Comparison of ENCODE assay signal across 12 cellular contexts in genomic region chr15:45185069-45185779, GRCh38. TPM values are rescaled to one million over a fixed set of nuclear protein-coding genes. Genes with fewer than 3 reads are reported as not detected.
DNase-seq lines count a peak whose midpoint lies in the region; ATAC-seq and TF ChIP-seq lines count a peak whose summit lies in the region.
"Had no signal": no experiment of that assay in that cellular context is flagged by ENCODE, and none has a peak within 500 bp of the region (broad histone marks: within the 10 kb centered on the region; RNA-seq: fewer than 3 reads in every experiment).

No MANE protein-coding gene starts in this region.

- peak overlapping the region; percentile 92 for H3K4me3 Mint-ChIP-seq in CD4-positive, alpha-beta T cell
- peak overlapping the region; percentile 80 for H3K4me3 Mint-ChIP-seq in osteocyte (ENCODE audit: unreplicated experiment)

- no peaks in the 10 kb centered on the region for H3K27me3 ChIP-seq in CD4-positive, alpha-beta T cell (ENCODE audit: control insufficient read depth, insufficient read depth, low read length)
- peaks cover 11% of the 10 kb centered on the region for H3K27me3 ChIP-seq in H7 (ENCODE audit: control insufficient read depth, insufficient read depth, low read length)
- H3K27me3 ChIP-seq in Peyer's patch = no peaks in the 10 kb centered on the region

- no peak overlapping the region for H3K27ac ChIP-seq in CD4-positive, alpha-beta T cell (ENCODE audit: low read depth, low read length)
- H3K27ac ChIP-seq in coronary artery (peak overlapping the region in 1 of 2 donors; percentile 93), Peyer's patch (peak overlapping the region in 1 of 4 donors; percentile 8)

- H3K9me3 Mint-ChIP-seq in CD4-positive, alpha-beta T cell = no peaks in the 10 kb centered on the region
- H3K9me3 Mint-ChIP-seq in osteocyte (ENCODE audit: unreplicated experiment) = no peaks in the 10 kb centered on the region
- H3K9me3 Mint-ChIP-seq: activated naive CD4-positive, alpha-beta T cell treated with anti-CD3 and anti-CD28 coated beads, Interleukin-2, amount 50 U/mL, for 72 hours had no signal

- peak overlapping the region; percentile 72 for H3K27ac Mint-ChIP-seq in CD4-positive, alpha-beta T cell
- peak overlapping the region; percentile 75 for H3K27ac Mint-ChIP-seq in osteocyte (ENCODE audit: unreplicated experiment)

- DNase-seq in CD4-positive, alpha-beta T cell = no peak
- DNase-seq in H7 = peak; percentile 20
- DNase-seq in coronary artery (ENCODE audit: low spot score) = peak; percentile 63
- DNase-seq in osteocyte (ENCODE audit: extremely low spot score, unreplicated experiment) = no peak
- DNase-seq in activated CD8-positive, alpha-beta memory T cell treated with anti-CD3 and anti-CD28 coated beads, Interleukin-2, amount 50 U/mL, for 48 hours = no peak
- no peak for DNase-seq in lower leg skin (ENCODE audit: low spot score in 2 of 2)
- DNase-seq in hippocampal formation (lab: John Stamatoyannopoulos, UW) = no peak
- DNase-seq in Peyer's patch = no peak
- DNase-seq: activated CD4-positive, alpha-beta T cell treated with anti-CD3 and anti-CD28 coated beads for 4 hours; NCI-H187 had no signal

- H3K36me3 ChIP-seq in H7 (replicated peaks; ENCODE audit: control insufficient read depth, insufficient read depth, low read length) (no peaks in the 10 kb centered on the region; the same call in 1 of the 2 replicates), Peyer's patch (no peaks in the 10 kb centered on the region)

- H3K4me3 ChIP-seq in H7 (ENCODE audit: insufficient read depth, low read depth, low read length) (no peak overlapping the region), coronary artery (no peak overlapping the region), lower leg skin (ENCODE audit: low read depth, poor library complexity, severe bottlenecking) (no peak overlapping the region), Peyer's patch (no peak overlapping the region)
- H3K4me3 ChIP-seq: K562 had no signal

- no peaks in the 10 kb centered on the region for H3K36me3 Mint-ChIP-seq in CD4-positive, alpha-beta T cell (ENCODE audit: low read depth)
- H3K36me3 Mint-ChIP-seq in osteocyte (ENCODE audit: unreplicated experiment) = peaks cover 2% of the 10 kb centered on the region
- H3K36me3 Mint-ChIP-seq: activated naive CD4-positive, alpha-beta T cell treated with anti-CD3 and anti-CD28 coated beads, Interleukin-2, amount 50 U/mL, for 72 hours had no signal

- H3K4me1 ChIP-seq in Peyer's patch = peaks cover 0 to 27% (median 5%) of the 10 kb centered on the region in 4 donors

- intact Hi-C loops in CD4-positive, alpha-beta T cell (cut with DNase I, micrococcal nuclease) = no loop called here
- intact Hi-C loops in lower leg skin (cut with DNase I; ENCODE audit: low total_unique reads) = no loop called here

- no peak for TF ChIP-seq CTCF in CD4-positive, alpha-beta T cell (IDR thresholded peaks at IDR 0.05)
- TF ChIP-seq CTCF in coronary artery (IDR thresholded peaks at IDR 0.05) (no peak), osteocyte (IDR thresholded peaks at IDR 0.05) (no peak), lower leg skin (IDR thresholded peaks at IDR 0.05) (no peak), Peyer's patch (IDR thresholded peaks at IDR 0.05) (no peak)

- CTCF ChIA-PET in CD4-positive, alpha-beta T cell (lab: Charles Lee) = interaction anchor here (0.8 to 3.4 kb wide), 3 partner anchors 18 to 20 kb away, joined by 3 to 10 read pairs (median 4); no protein-coding TSS in a partner anchor

- TF ChIP-seq POLR2A in lower leg skin (IDR thresholded peaks at IDR 0.05) = no peak
- no peak for TF ChIP-seq POLR2A in Peyer's patch (IDR thresholded peaks at IDR 0.05)

- POLR2A ChIA-PET in CD4-positive, alpha-beta T cell (lab: Charles Lee) = interaction anchor here (8.5 kb wide), 1 partner anchor 14 kb away, joined by 129 read pairs; no protein-coding TSS in a partner anchor

- ATAC-seq in CD4-positive, alpha-beta T cell (ENCODE audit: poor library complexity) = no peak
- ATAC-seq: activated naive CD4-positive, alpha-beta T cell treated with anti-CD3 and anti-CD28 coated beads, Interleukin-2, amount 50 U/mL, for 72 hours; K562 had no signal

- no peaks in the 10 kb centered on the region for H3K9me3 ChIP-seq in CD4-positive, alpha-beta T cell (ENCODE audit: control insufficient read depth, low read length)
- no peaks in the 10 kb centered on the region for H3K9me3 ChIP-seq in Peyer's patch

- H3K4me1 Mint-ChIP-seq in CD4-positive, alpha-beta T cell (ENCODE audit: low read depth) = peaks cover 17% of the 10 kb centered on the region
- peaks cover 43% of the 10 kb centered on the region for H3K4me1 Mint-ChIP-seq in osteocyte (ENCODE audit: unreplicated experiment)

- 78 to 86% methylated on average over 3 of the region's 3 CpGs for WGBS in lower leg skin, 2 donors

- no peaks in the 10 kb centered on the region for H3K27me3 Mint-ChIP-seq in CD4-positive, alpha-beta T cell
- H3K27me3 Mint-ChIP-seq in osteocyte (ENCODE audit: unreplicated experiment) = peaks cover 3% of the 10 kb centered on the region

RNA-seq across cellular contexts. Expression of gene SHF, which starts 2.5 kb away (rescaled TPM):
- 1 to 10 TPM; 3.7 to 3.9 TPM for total RNA-seq in CD4-positive, alpha-beta T cell
- 40.0 and 56.4 TPM in 2 replicates for total RNA-seq in H7 (2014; rRNA removed; shearing (Covaris generic))
- total RNA-seq in osteocyte (15.7 and 15.8 TPM in 2 replicates), lower leg skin (10 to 100 TPM in 2 of 4 donors, 1 to 10 TPM in 2; 6.0 to 19.4 (median 13.0) TPM), Peyer's patch (10 to 100 TPM in 2 of 4 donors, 1 to 10 TPM in 2; 5.8 to 20.6 (median 11.2) TPM)

RNA-seq across cellular contexts. Expression of gene DUOX1, which starts 55.4 kb away (rescaled TPM):
- under 1 TPM; 0.17 to 0.25 TPM for total RNA-seq in CD4-positive, alpha-beta T cell
- 0.24 and 0.37 TPM in 2 replicates for total RNA-seq in H7 (2014; rRNA removed; shearing (Covaris generic))
- total RNA-seq in osteocyte = not detected in 2 replicates
- 100 to 1,000 TPM in 2 of 4 donors, 10 to 100 TPM in 2; 90.1 to 162 (median 114) TPM for total RNA-seq in lower leg skin
- total RNA-seq in Peyer's patch = under 1 TPM in 2 of 4 donors, not detected in 2; 0.35 to 0.54 TPM

RNA-seq across cellular contexts. Expression of gene DUOXA1, which starts 55.5 kb away (rescaled TPM):
- 1 to 10 TPM in 1 of 2 experiments, under 1 TPM in 1; 0.44 to 1.0 TPM for total RNA-seq in CD4-positive, alpha-beta T cell
- 0.07 TPM in 1 of 2 replicates, not detected in the other for total RNA-seq in H7 (2014; rRNA removed; shearing (Covaris generic))
- total RNA-seq in osteocyte (not detected in 2 replicates), lower leg skin (100 to 1,000 TPM in 2 of 4 donors, 10 to 100 TPM in 2; 58.1 to 112 (median 99.0) TPM), Peyer's patch (1 to 10 TPM in 1 of 4 donors, not detected in 3; 1.2 TPM)

Comparison
In these comparisons a context has a peak if more than half of its experiments do, and no peak if none do; other contexts are left out.
1. DNase-seq: peak in H7 (single experiment) and coronary artery (single experiment); none in CD4-positive, alpha-beta T cell (0 of 10), osteocyte (single experiment), activated CD8-positive, alpha-beta memory T cell treated with anti-CD3 and anti-CD28 coated beads, Interleukin-2, amount 50 U/mL, for 48 hours (single experiment), lower leg skin (0 of 2), hippocampal formation (0 of 2) and Peyer's patch (0 of 3).
2. RNA of gene DUOX1, which starts 55.4 kb away (total RNA-seq): 90.1 to 162 TPM in lower leg skin; 0.35 to 0.54 TPM in Peyer's patch, not detected in osteocyte, 0.17 to 0.25 TPM in CD4-positive, alpha-beta T cell and 0.24 to 0.37 TPM in H7; every median in the first group is over 10 times any median in the second.
3. RNA of gene DUOXA1, which starts 55.5 kb away (total RNA-seq): 58.1 to 112 TPM in lower leg skin; 1.2 TPM in Peyer's patch, 0.44 to 1.0 TPM in CD4-positive, alpha-beta T cell, not detected in osteocyte and 0.07 TPM in H7; every median in the first group is over 10 times any median in the second.